6 cellular contexts compared by ENCODE assay signal in genomic region chr19:5623397-5624153, GRCh38. TPM values are rescaled to one million over a fixed set of nuclear protein-coding genes. Genes with fewer than 3 reads are reported as not detected.
A peak's percentile ranks its signal among the peaks of the same experiment; 100 is the strongest.
DNase-seq lines count a peak whose midpoint lies in the region; ATAC-seq and TF ChIP-seq lines count a peak whose summit lies in the region.

No MANE protein-coding gene starts in this region.

- H3K9me3 Mint-ChIP-seq in naive thymus-derived CD4-positive, alpha-beta T cell: peaks cover 0 to 6% (median 0%) of the 10 kb centered on the region in 11 donors

- TF ChIP-seq CTCF in astrocyte of the spinal cord (IDR thresholded peaks at IDR 0.05; ENCODE audit: low read depth, low read length): no peak

- H3K27ac Mint-ChIP-seq in naive thymus-derived CD4-positive, alpha-beta T cell: peak overlapping the region; percentile 99 to 100 (median 100)

- peak overlapping the region; percentile 99 for H3K4me3 ChIP-seq in ACC112 (ENCODE audit: low read depth, low read length)
- peak overlapping the region; percentile 99 for H3K4me3 ChIP-seq in astrocyte of the spinal cord (ENCODE audit: low read depth, low read length)
- peak overlapping the region; percentile 91 for H3K4me3 ChIP-seq in naive thymus-derived CD4-positive, alpha-beta T cell (ENCODE audit: low read length)

- intact Hi-C loops in naive thymus-derived CD4-positive, alpha-beta T cell (cut with micrococcal nuclease): loop anchor here (1.0 to 5.0 kb wide), 11 partner anchors 67 to 1152 kb away; partner anchors contain the start of genes DUS3L (in 2 of the 2), VMAC (in 2 of the 2), CATSPERD (in 1 of the 2) and CLPP (in 1 of the 2)

- H3K36me3 ChIP-seq in ACC112 (ENCODE audit: insufficient read depth, low read length): peaks cover 14% of the 10 kb centered on the region
- H3K36me3 ChIP-seq in naive thymus-derived CD4-positive, alpha-beta T cell (ENCODE audit: control insufficient read depth in 2 of 3, insufficient read depth in 3 of 3, low read length in 3 of 3): peaks cover 9 to 62% (median 24%) of the 10 kb centered on the region in 3 experiments

- peak; percentile 5 for ATAC-seq in HG03342 (IDR thresholded peaks at IDR 0.05; ENCODE audit: unreplicated experiment)
- no peak for ATAC-seq in naive thymus-derived CD4-positive, alpha-beta T cell

- H2AFZ ChIP-seq in ACC112 (ENCODE audit: low read length, unreplicated experiment): peak overlapping the region; percentile 82

- POLR2A ChIA-PET in naive thymus-derived CD4-positive, alpha-beta T cell (lab: Charles Lee): interaction anchor here (0.7 to 3.0 kb wide), 17 partner anchors 8 to 280 kb away, joined by 3 to 18 read pairs (median 8); partner anchors contain the start of genes CATSPERD, LONP1, NDUFA11 and RPL36

- H3K27ac ChIP-seq in ACC112 (ENCODE audit: low read depth, low read length): peak overlapping the region; percentile 89
- H3K27ac ChIP-seq in naive thymus-derived CD4-positive, alpha-beta T cell (ENCODE audit: low read depth, low read length): peak overlapping the region; percentile 97

- H3K36me3 Mint-ChIP-seq in naive thymus-derived CD4-positive, alpha-beta T cell: peaks cover 15 to 47% (median 30%) of the 10 kb centered on the region in 5 donors

- in situ Hi-C loops in astrocyte of the spinal cord (cut with HindIII; ENCODE audit: low sequenced_read_pairs): no loop called here

- H3K27me3 ChIP-seq in ACC112 (ENCODE audit: insufficient read depth, low read length): no peaks in the 10 kb centered on the region
- no peaks in the 10 kb centered on the region for H3K27me3 ChIP-seq in naive thymus-derived CD4-positive, alpha-beta T cell (ENCODE audit: control insufficient read depth in 2 of 2, insufficient read depth in 2 of 2, low read length in 2 of 2)

- CTCF ChIA-PET in naive thymus-derived CD4-positive, alpha-beta T cell (lab: Charles Lee): interaction anchor here (1.1 to 2.3 kb wide), 3 partner anchors 63 to 181 kb away, joined by 3 to 8 read pairs (median 7); partner anchors contain the start of gene RPL36

- H3K4me3 Mint-ChIP-seq in naive thymus-derived CD4-positive, alpha-beta T cell: peak overlapping the region; percentile 97 to 100 (median 100)

- H3K4me1 ChIP-seq in ACC112 (ENCODE audit: control insufficient read depth, insufficient read depth, low read length, unreplicated experiment): peaks cover 43% of the 10 kb centered on the region
- H3K4me1 ChIP-seq in naive thymus-derived CD4-positive, alpha-beta T cell (ENCODE audit: control insufficient read depth in 2 of 2, insufficient read depth in 2 of 2, low read length in 2 of 2): peaks cover 61 to 70% of the 10 kb centered on the region in 2 donors

- H3K27me3 Mint-ChIP-seq in naive thymus-derived CD4-positive, alpha-beta T cell: peaks cover 0 to 5% (median 0%) of the 10 kb centered on the region in 5 donors

- H3K9me3 ChIP-seq in naive thymus-derived CD4-positive, alpha-beta T cell (ENCODE audit: control insufficient read depth in 2 of 3, low read length in 3 of 3): no peaks in the 10 kb centered on the region

- DNase-seq in astrocyte of the spinal cord (ENCODE audit: low read depth, low spot score): no peak
- DNase-seq in naive thymus-derived CD4-positive, alpha-beta T cell: peak in 5 of 9 donors; percentile 3 to 29 (median 24)
- no peak for DNase-seq in NCI-H510A treated with DMSO at 0.1 percent for 48 hours (lab: John Stamatoyannopoulos, UW)
- DNase-seq in islet precursor cell: no peak

- peaks cover 90% of the 10 kb centered on the region for H3K79me2 ChIP-seq in ACC112 (ENCODE audit: control insufficient read depth, insufficient read depth, low read length, unreplicated experiment)

- peaks cover 53 to 79% (median 71%) of the 10 kb centered on the region in 7 donors for H3K4me1 Mint-ChIP-seq in naive thymus-derived CD4-positive, alpha-beta T cell

RNA-seq across cellular contexts. Expression of gene SAFB, which starts 0.7 kb away (rescaled TPM):
- 100 to 1,000 TPM; 141 to 203 (median 174) TPM for total RNA-seq in naive thymus-derived CD4-positive, alpha-beta T cell
- polyA plus RNA-seq in naive thymus-derived CD4-positive, alpha-beta T cell: 100 to 1,000 TPM in 1 of 2 donors, 10 to 100 TPM in 1; 50.3 to 153 TPM

RNA-seq across cellular contexts. Expression of gene SAFB2, which starts 1.0 kb away (rescaled TPM):
- 100 to 1,000 TPM; 112 to 250 (median 243) TPM for total RNA-seq in naive thymus-derived CD4-positive, alpha-beta T cell
- polyA plus RNA-seq in naive thymus-derived CD4-positive, alpha-beta T cell: 10 to 100 TPM; 28.5 to 49.2 TPM

RNA-seq across cellular contexts. Expression of gene TINCR, which starts 55.8 kb away (rescaled TPM):
- total RNA-seq in naive thymus-derived CD4-positive, alpha-beta T cell: 1 to 10 TPM in 2 of 5 experiments, under 1 TPM in 3; 0.70 to 1.9 (median 0.97) TPM
- not detected for polyA plus RNA-seq in naive thymus-derived CD4-positive, alpha-beta T cell

RNA-seq across cellular contexts. Expression of gene MICOS13, which starts 56.7 kb away (rescaled TPM):
- 10 to 100 TPM; 26.1 to 49.3 (median 38.4) TPM for total RNA-seq in naive thymus-derived CD4-positive, alpha-beta T cell
- polyA plus RNA-seq in naive thymus-derived CD4-positive, alpha-beta T cell: 100 to 1,000 TPM in 1 of 2 donors, 10 to 100 TPM in 1; 76.8 to 109 TPM

RNA-seq across cellular contexts. Expression of gene HSD11B1L, which starts 57.3 kb away (rescaled TPM):
- 1 to 10 TPM; 2.8 to 5.2 (median 3.6) TPM for total RNA-seq in naive thymus-derived CD4-positive, alpha-beta T cell
- polyA plus RNA-seq in naive thymus-derived CD4-positive, alpha-beta T cell: 1 to 10 TPM; 8.4 to 9.6 TPM

Comparison
In these comparisons a context has a peak if more than half of its experiments do, and no peak if none do; other contexts are left out.
1. DNase-seq: peak in naive thymus-derived CD4-positive, alpha-beta T cell (5 of 9); none in astrocyte of the spinal cord (single experiment), NCI-H510A treated with DMSO at 0.1 percent for 48 hours (single experiment) and islet precursor cell (single experiment).
2. Peak in every context shown above with its lines, with median percentiles within 50 percentile points of each other: H3K4me3 ChIP-seq.